Comparison of ENCODE assay signal across 7 cellular contexts in the genomic region with DNA sequence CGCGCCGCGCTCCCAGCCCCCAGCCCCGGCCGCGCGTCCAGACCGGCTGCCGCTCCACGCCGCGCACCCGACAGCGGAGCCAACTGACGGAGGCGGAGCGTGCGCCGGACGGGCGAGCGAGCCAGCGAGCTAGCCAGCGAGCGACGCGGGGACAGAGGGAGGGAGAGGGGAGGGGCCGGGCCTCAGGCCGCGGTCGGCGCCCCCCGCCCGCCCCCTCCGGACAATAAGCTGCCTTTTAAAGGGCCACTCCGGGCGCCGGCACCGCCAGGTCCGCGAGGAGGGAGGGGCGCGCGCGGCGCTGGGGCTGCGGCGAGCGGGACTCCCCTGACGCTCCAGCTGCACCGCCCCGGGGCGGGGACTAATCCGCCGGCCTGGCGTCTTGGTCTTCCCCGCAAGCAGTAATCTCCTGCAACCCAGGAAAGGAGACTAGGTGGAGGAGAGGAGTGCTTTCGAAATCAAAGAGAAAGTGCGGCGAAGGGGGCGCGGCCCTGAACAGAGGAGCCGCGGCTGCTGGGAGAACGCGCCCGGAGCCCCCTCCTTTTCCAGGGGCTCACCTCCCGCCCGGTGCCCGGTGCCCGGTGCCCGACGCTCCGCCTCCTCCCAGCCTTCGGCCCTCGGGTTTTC. TPM values are rescaled to one million over a fixed set of nuclear protein-coding genes. Genes with fewer than 3 reads are reported as not detected.
DNase-seq lines count a peak whose midpoint lies in the region; ATAC-seq and TF ChIP-seq lines count a peak whose summit lies in the region.

A gene with protein sequence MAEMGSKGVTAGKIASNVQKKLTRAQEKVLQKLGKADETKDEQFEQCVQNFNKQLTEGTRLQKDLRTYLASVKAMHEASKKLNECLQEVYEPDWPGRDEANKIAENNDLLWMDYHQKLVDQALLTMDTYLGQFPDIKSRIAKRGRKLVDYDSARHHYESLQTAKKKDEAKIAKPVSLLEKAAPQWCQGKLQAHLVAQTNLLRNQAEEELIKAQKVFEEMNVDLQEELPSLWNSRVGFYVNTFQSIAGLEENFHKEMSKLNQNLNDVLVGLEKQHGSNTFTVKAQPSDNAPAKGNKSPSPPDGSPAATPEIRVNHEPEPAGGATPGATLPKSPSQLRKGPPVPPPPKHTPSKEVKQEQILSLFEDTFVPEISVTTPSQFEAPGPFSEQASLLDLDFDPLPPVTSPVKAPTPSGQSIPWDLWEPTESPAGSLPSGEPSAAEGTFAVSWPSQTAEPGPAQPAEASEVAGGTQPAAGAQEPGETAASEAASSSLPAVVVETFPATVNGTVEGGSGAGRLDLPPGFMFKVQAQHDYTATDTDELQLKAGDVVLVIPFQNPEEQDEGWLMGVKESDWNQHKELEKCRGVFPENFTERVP (minus strand): TSS at position 157 of the 624 bp plus-strand sequence. CDS start 211 bp downstream, outside the sequence.

- H3K9ac ChIP-seq in smooth muscle cell (ENCODE audit: low read depth): peak within 1 kb of the TSS; percentile 76

- peaks cover 8% of the 10 kb centered on the region for H3K27me3 Mint-ChIP-seq in activated B cell treated with CpG ODN at 0.5 μM for 24 hours

- CTCF ChIA-PET in activated B cell treated with CpG ODN at 0.5 μM for 24 hours (lab: Charles Lee): interaction anchor here (0.8 to 1.8 kb wide), 2 partner anchors 28 to 39 kb away, joined by 4 to 8 read pairs; no protein-coding TSS in a partner anchor

- peak within 1 kb of the TSS; percentile 99 for H3K4me2 ChIP-seq in smooth muscle cell

- peaks cover 29% of the 10 kb centered on the region for H3K79me2 ChIP-seq in smooth muscle cell (ENCODE audit: low read depth)

- H3K27ac ChIP-seq in caudate nucleus (ENCODE audit: low read depth, low read length) (peak within 1 kb of the TSS; percentile 95), smooth muscle cell (ENCODE audit: low read depth) (peak within 1 kb of the TSS; percentile 78)

- no peaks in the 10 kb centered on the region for H3K36me3 Mint-ChIP-seq in activated B cell treated with CpG ODN at 0.5 μM for 24 hours (ENCODE audit: low read depth)

- no peaks in the 10 kb centered on the region for H3K9me3 ChIP-seq in smooth muscle cell (replicated peaks; ENCODE audit: low read depth)

- H3K4me1 Mint-ChIP-seq in activated B cell treated with CpG ODN at 0.5 μM for 24 hours: peaks cover 13% of the 10 kb centered on the region

- DNase-seq in NCI-H1930 (lab: John Stamatoyannopoulos, UW): peak; percentile 34 to 59
- DNase-seq in activated B cell treated with CpG ODN at 0.5 μM for 24 hours: peak; percentile 75
- DNase-seq in caudate nucleus (lab: John Stamatoyannopoulos, UW): peak; percentile 43 to 96 (median 90)
- peak; percentile 88 for DNase-seq in inferior parietal cortex (ENCODE audit: extremely low spot score)
- peak; percentile 58 for DNase-seq in smooth muscle cell (lab: John Stamatoyannopoulos, UW; ENCODE audit: unreplicated experiment)

- H3K36me3 ChIP-seq in smooth muscle cell (ENCODE audit: low read depth): no peaks in the 10 kb centered on the region

- no peak for TF ChIP-seq CTCF in activated B cell treated with CpG ODN at 0.5 μM for 24 hours (IDR thresholded peaks at IDR 0.05)
- no peak for TF ChIP-seq CTCF in smooth muscle cell (IDR thresholded peaks at IDR 0.05; ENCODE audit: borderline replicate concordance, insufficient read depth, poor library complexity, severe bottlenecking)

- H3K27ac Mint-ChIP-seq in activated B cell treated with CpG ODN at 0.5 μM for 24 hours: no peak within 1 kb of the TSS

- intact Hi-C loops in activated B cell treated with CpG ODN at 0.5 μM for 24 hours (cut with micrococcal nuclease): loop anchor here (1.0 to 5.0 kb wide), 5 partner anchors 22 to 920 kb away; a partner anchor contains a TSS

- POLR2A ChIA-PET in activated B cell treated with CpG ODN at 0.5 μM for 24 hours (lab: Charles Lee): interaction anchor here (0.8 to 1.5 kb wide), 4 partner anchors 13 to 26 kb away, joined by 3 to 7 read pairs (median 4); no protein-coding TSS in a partner anchor

- ATAC-seq in GM18508 (IDR thresholded peaks at IDR 0.05; ENCODE audit: insufficient read depth, unreplicated experiment): peak; percentile 79
- ATAC-seq in HG02870 (IDR thresholded peaks at IDR 0.05; ENCODE audit: unreplicated experiment): peak; percentile 90
- peak; percentile 89 for ATAC-seq in activated B cell treated with CpG ODN at 0.5 μM for 24 hours (ENCODE audit: low read depth)

- H3F3A ChIP-seq in smooth muscle cell (ENCODE audit: low read depth): peaks cover 19% of the 10 kb centered on the region

- H3K4me3 Mint-ChIP-seq in activated B cell treated with CpG ODN at 0.5 μM for 24 hours: peak within 1 kb of the TSS; percentile 86

- peak within 1 kb of the TSS; percentile 97 for H2AFZ ChIP-seq in smooth muscle cell (ENCODE audit: low read depth)

- no peaks in the 10 kb centered on the region for H3K27me3 ChIP-seq in smooth muscle cell (ENCODE audit: low read depth)

- 1% methylated on average over 49 of the region's 77 CpGs for WGBS in smooth muscle cell (ENCODE audit: low lambda C conversion rate)

- H3K9me3 Mint-ChIP-seq in activated B cell treated with CpG ODN at 0.5 μM for 24 hours: no peaks in the 10 kb centered on the region

- H4K20me1 ChIP-seq in smooth muscle cell (ENCODE audit: low read depth): peaks cover 10% of the 10 kb centered on the region

- H3K4me3 ChIP-seq in smooth muscle cell: peak within 1 kb of the TSS; percentile 72

- H3K4me1 ChIP-seq in smooth muscle cell (ENCODE audit: low read depth): peaks cover 33% of the 10 kb centered on the region

RNA-seq across cellular contexts. Expression of the gene that starts here (rescaled TPM):
- total RNA-seq in activated B cell treated with CpG ODN at 0.5 μM for 24 hours (62.5 and 63.5 TPM in 2 replicates), smooth muscle cell (20.0 and 25.4 TPM in 2 replicates)
- 31.9 and 32.4 TPM in 2 replicates for polyA plus RNA-seq in smooth muscle cell

Comparison
In these comparisons a context has a peak if more than half of its experiments do, and no peak if none do; other contexts are left out.
1. Peak in every context shown above with its lines: DNase-seq, ATAC-seq, H3K4me3 ChIP-seq and H3K27ac ChIP-seq.